ENCODE assay signal across 23 cellular contexts in the genomic region with DNA sequence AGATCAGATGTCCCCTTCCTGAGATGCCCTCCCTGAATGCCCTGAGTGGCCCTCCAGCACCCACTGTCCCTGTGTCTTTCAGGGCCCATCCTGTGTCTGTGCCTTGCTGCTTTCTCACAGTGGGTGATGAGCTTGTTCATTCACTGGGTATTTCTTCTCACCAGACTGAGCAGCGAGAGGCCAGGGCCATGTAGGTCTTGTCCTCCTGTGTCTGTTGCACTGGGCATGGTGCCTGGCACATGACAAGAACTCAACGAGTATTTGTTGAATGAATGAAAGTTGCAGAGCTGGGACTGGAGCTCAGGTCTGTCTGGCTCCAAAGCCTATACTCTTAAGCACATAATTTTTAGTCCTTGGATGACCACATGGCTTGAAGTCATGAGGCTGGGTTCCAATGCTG.
"Had no signal": no experiment of that assay in that cellular context is flagged by ENCODE, and none has a peak within 500 bp of the region (broad histone marks: within the 10 kb centered on the region; RNA-seq: fewer than 3 reads in every experiment).

No MANE protein-coding gene starts in this region.

- ATAC-seq: HepG2 had no signal

- H3K4me2 ChIP-seq: KMS-11 had no signal

- DNase-seq: IMR-90, Kasumi-1, MM.1S, NCI-H1092 treated with DMSO at 0.1 percent for 48 hours, NCI-H1436, NCI-H187, NCI-H2029, NCI-H2081 treated with DMSO at 0.1 percent for 48 hours, NCI-H2171, NCI-H226, NCI-H446, NCI-H510A, NCI-H524 treated with DMSO at 0.1 percent for 48 hours, NCI-H69, NCI-H774, Right ventricle myocardium superior, RPMI8226, SIG-M5 had no signal

- FAIRE-seq: HepG2, RCC 7860 had no signal

- H3K27ac ChIP-seq: KMS-11, SJSA1, SK-N-MC had no signal

- H3K4me1 ChIP-seq: SJSA1 had no signal

- H3K4me3 ChIP-seq: SJSA1, SK-N-MC had no signal

- H3K9me3 ChIP-seq: SJSA1 had no signal

- H3K9ac ChIP-seq: KMS-11 had no signal

- H3K36me3 ChIP-seq: SJSA1 had no signal
